Comparison of ENCODE assay signal across 1 cellular context in the genomic region with DNA sequence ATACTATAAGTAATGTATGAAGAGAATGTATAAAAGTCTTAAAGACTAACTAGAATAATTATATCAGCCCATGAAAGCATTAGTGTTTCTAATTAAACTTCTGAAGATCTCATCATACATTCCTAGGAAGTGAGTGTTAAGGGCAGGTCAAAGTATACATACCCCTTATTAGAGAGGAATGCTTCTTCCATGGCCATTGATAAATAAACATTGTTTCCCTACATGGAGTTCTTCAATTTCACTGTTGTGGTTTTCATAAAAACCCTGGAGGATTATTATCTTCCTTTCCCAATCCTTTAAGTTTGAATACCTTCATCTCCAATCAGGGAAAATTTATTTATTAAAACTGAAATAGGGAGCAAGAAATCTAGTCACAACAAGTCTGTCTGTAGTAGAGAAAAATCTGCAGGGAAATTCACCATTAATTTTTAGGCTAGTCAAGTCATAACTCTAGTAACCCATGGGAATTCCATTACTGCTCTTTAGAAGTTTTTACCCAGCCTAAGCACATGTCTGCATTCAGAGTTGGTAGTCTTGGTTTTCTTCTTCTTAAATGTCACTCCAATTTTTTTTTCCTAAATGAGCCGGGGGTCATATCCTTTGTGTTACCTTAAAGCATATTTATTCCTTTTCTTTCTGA.
TF ChIP-seq lines count a peak whose summit lies in the region.

No MANE protein-coding gene starts in this region.

TF ChIP-seq in IMR-90, 13 proteins besides CTCF, POLR2A, EP300 and RAD21:
- TF ChIP-seq, protein P1, sequence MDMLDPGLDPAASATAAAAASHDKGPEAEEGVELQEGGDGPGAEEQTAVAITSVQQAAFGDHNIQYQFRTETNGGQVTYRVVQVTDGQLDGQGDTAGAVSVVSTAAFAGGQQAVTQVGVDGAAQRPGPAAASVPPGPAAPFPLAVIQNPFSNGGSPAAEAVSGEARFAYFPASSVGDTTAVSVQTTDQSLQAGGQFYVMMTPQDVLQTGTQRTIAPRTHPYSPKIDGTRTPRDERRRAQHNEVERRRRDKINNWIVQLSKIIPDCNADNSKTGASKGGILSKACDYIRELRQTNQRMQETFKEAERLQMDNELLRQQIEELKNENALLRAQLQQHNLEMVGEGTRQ (IDR thresholded peaks at IDR 0.05; ENCODE audit: low read depth, low read length): no peak
- TF ChIP-seq, protein P2, sequence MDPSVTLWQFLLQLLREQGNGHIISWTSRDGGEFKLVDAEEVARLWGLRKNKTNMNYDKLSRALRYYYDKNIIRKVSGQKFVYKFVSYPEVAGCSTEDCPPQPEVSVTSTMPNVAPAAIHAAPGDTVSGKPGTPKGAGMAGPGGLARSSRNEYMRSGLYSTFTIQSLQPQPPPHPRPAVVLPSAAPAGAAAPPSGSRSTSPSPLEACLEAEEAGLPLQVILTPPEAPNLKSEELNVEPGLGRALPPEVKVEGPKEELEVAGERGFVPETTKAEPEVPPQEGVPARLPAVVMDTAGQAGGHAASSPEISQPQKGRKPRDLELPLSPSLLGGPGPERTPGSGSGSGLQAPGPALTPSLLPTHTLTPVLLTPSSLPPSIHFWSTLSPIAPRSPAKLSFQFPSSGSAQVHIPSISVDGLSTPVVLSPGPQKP (IDR thresholded peaks at IDR 0.05; ENCODE audit: borderline replicate concordance, low read depth, low read length): no peak
- TF ChIP-seq FOS (IDR thresholded peaks at IDR 0.05; ENCODE audit: low read depth, low read length): 0 out of 2 replicates have a peak, but pooled peaks have one; percentile 9
TF ChIP-seq in IMR-90: peak in this region for 1.
